Comparison of ENCODE assay signal across 1 cellular context in genomic region chr6:132964101-132964867, GRCh38.
A peak's percentile ranks its signal among the peaks of the same experiment; 100 is the strongest.
TF ChIP-seq lines count a peak whose summit lies in the region.

No MANE protein-coding gene starts in this region.

TF ChIP-seq in K562, 482 proteins besides CTCF, POLR2A, EP300 and RAD21 (continued from another document and continues in another):
- TF ChIP-seq THAP12 (CRISPR knock-in tag; IDR thresholded peaks at IDR 0.05) (no peak), UBTF (IDR thresholded peaks at IDR 0.05; ENCODE audit: borderline replicate concordance in 1 of 2, low read depth in 2 of 2, low read length in 2 of 2) (no peak), TBP (optimal IDR thresholded peaks at IDR 0.05; ENCODE audit: low read depth, low read length) (no peak), MECOM (CRISPR knock-in tag; IDR thresholded peaks at IDR 0.05) (no peak), LARP7 (IDR thresholded peaks at IDR 0.05) (no peak), GTF2E2 (tag; IDR thresholded peaks at IDR 0.05) (no peak), KLF1 (tag; IDR thresholded peaks at IDR 0.05) (no peak), SMARCB1 (IDR thresholded peaks at IDR 0.05; ENCODE audit: insufficient read length, low read depth) (no peak), C11orf30 (IDR thresholded peaks at IDR 0.05; ENCODE audit: low read depth) (no peak), CBFB (CRISPR knock-in tag; IDR thresholded peaks at IDR 0.05) (no peak), ZBTB7A (IDR thresholded peaks at IDR 0.05; ENCODE audit: borderline replicate concordance, control insufficient read depth, low read depth, low read length) (no peak), CAMTA2 (CRISPR knock-in tag; conservative IDR thresholded peaks at IDR 0.05) (no peak), ZBTB8A (IDR thresholded peaks at IDR 0.05; ENCODE audit: partially characterized antibody) (no peak), ZNF212 (CRISPR knock-in tag; IDR thresholded peaks at IDR 0.05) (no peak), CXXC5 (CRISPR knock-in tag; IDR thresholded peaks at IDR 0.05) (no peak), TAF7 (tag; IDR thresholded peaks at IDR 0.05) (no peak), SRSF1 (IDR thresholded peaks at IDR 0.05; ENCODE audit: low read depth, low read length) (no peak), ZNF175 (CRISPR knock-in tag; IDR thresholded peaks at IDR 0.05; ENCODE audit: low read depth) (no peak), MYC (IDR thresholded peaks at IDR 0.05; ENCODE audit: low read depth, low read length) (no peak), MYC (CRISPR knock-in tag; IDR thresholded peaks at IDR 0.05; ENCODE audit: borderline replicate concordance, low read depth) (no peak), SMARCE1 (IDR thresholded peaks at IDR 0.05) (peak; percentile 97), ZNF766 (CRISPR knock-in tag; conservative IDR thresholded peaks at IDR 0.05) (no peak), ILF3 (IDR thresholded peaks at IDR 0.05; ENCODE audit: borderline replicate concordance) (no peak), KDM4B (IDR thresholded peaks at IDR 0.05; ENCODE audit: borderline replicate concordance in 2 of 2, low read depth in 1 of 2) (no peak), MEF2A (IDR thresholded peaks at IDR 0.05; ENCODE audit: control insufficient read depth, low read depth, low read length) (no peak), SIN3B (IDR thresholded peaks at IDR 0.05; ENCODE audit: low read depth) (no peak), ZNF695 (CRISPR knock-in tag; IDR thresholded peaks at IDR 0.05) (no peak), DMBX1 (CRISPR knock-in tag; IDR thresholded peaks at IDR 0.05; ENCODE audit: borderline replicate concordance) (no peak), RBBP5 (IDR thresholded peaks at IDR 0.05; ENCODE audit: borderline replicate concordance, insufficient read depth, low read length, poor library complexity, severe bottlenecking) (no peak), ZFP1 (CRISPR knock-in tag; IDR thresholded peaks at IDR 0.05) (no peak), KHSRP (IDR thresholded peaks at IDR 0.05) (no peak)
- TF ChIP-seq, protein P1, sequence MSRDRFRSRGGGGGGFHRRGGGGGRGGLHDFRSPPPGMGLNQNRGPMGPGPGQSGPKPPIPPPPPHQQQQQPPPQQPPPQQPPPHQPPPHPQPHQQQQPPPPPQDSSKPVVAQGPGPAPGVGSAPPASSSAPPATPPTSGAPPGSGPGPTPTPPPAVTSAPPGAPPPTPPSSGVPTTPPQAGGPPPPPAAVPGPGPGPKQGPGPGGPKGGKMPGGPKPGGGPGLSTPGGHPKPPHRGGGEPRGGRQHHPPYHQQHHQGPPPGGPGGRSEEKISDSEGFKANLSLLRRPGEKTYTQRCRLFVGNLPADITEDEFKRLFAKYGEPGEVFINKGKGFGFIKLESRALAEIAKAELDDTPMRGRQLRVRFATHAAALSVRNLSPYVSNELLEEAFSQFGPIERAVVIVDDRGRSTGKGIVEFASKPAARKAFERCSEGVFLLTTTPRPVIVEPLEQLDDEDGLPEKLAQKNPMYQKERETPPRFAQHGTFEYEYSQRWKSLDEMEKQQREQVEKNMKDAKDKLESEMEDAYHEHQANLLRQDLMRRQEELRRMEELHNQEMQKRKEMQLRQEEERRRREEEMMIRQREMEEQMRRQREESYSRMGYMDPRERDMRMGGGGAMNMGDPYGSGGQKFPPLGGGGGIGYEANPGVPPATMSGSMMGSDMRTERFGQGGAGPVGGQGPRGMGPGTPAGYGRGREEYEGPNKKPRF (IDR thresholded peaks at IDR 0.05; ENCODE audit: low read depth, low read length): no peak
- TF ChIP-seq, protein P2, sequence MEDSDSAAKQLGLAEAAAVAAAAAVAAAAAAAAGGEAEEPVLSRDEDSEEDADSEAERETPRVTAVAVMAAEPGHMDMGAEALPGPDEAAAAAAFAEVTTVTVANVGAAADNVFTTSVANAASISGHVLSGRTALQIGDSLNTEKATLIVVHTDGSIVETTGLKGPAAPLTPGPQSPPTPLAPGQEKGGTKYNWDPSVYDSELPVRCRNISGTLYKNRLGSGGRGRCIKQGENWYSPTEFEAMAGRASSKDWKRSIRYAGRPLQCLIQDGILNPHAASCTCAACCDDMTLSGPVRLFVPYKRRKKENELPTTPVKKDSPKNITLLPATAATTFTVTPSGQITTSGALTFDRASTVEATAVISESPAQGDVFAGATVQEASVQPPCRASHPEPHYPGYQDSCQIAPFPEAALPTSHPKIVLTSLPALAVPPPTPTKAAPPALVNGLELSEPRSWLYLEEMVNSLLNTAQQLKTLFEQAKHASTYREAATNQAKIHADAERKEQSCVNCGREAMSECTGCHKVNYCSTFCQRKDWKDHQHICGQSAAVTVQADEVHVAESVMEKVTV (CRISPR knock-in tag; IDR thresholded peaks at IDR 0.05): no peak
- TF ChIP-seq, protein P3, sequence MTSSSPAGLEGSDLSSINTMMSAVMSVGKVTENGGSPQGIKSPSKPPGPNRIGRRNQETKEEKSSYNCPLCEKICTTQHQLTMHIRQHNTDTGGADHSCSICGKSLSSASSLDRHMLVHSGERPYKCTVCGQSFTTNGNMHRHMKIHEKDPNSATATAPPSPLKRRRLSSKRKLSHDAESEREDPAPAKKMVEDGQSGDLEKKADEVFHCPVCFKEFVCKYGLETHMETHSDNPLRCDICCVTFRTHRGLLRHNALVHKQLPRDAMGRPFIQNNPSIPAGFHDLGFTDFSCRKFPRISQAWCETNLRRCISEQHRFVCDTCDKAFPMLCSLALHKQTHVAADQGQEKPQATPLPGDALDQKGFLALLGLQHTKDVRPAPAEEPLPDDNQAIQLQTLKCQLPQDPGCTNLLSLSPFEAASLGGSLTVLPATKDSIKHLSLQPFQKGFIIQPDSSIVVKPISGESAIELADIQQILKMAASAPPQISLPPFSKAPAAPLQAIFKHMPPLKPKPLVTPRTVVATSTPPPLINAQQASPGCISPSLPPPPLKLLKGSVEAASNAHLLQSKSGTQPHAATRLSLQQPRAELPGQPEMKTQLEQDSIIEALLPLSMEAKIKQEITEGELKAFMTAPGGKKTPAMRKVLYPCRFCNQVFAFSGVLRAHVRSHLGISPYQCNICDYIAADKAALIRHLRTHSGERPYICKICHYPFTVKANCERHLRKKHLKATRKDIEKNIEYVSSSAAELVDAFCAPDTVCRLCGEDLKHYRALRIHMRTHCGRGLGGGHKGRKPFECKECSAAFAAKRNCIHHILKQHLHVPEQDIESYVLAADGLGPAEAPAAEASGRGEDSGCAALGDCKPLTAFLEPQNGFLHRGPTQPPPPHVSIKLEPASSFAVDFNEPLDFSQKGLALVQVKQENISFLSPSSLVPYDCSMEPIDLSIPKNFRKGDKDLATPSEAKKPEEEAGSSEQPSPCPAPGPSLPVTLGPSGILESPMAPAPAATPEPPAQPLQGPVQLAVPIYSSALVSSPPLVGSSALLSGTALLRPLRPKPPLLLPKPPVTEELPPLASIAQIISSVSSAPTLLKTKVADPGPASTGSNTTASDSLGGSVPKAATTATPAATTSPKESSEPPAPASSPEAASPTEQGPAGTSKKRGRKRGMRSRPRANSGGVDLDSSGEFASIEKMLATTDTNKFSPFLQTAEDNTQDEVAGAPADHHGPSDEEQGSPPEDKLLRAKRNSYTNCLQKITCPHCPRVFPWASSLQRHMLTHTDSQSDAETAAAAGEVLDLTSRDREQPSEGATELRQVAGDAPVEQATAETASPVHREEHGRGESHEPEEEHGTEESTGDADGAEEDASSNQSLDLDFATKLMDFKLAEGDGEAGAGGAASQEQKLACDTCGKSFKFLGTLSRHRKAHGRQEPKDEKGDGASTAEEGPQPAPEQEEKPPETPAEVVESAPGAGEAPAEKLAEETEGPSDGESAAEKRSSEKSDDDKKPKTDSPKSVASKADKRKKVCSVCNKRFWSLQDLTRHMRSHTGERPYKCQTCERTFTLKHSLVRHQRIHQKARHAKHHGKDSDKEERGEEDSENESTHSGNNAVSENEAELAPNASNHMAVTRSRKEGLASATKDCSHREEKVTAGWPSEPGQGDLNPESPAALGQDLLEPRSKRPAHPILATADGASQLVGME (CRISPR knock-in tag; IDR thresholded peaks at IDR 0.05): no peak
- TF ChIP-seq, protein P4, sequence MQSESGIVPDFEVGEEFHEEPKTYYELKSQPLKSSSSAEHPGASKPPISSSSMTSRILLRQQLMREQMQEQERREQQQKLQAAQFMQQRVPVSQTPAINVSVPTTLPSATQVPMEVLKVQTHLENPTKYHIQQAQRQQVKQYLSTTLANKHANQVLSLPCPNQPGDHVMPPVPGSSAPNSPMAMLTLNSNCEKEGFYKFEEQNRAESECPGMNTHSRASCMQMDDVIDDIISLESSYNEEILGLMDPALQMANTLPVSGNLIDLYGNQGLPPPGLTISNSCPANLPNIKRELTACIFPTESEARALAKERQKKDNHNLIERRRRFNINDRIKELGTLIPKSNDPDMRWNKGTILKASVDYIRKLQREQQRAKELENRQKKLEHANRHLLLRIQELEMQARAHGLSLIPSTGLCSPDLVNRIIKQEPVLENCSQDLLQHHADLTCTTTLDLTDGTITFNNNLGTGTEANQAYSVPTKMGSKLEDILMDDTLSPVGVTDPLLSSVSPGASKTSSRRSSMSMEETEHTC (IDR thresholded peaks at IDR 0.05): no peak
- TF ChIP-seq, protein P5, sequence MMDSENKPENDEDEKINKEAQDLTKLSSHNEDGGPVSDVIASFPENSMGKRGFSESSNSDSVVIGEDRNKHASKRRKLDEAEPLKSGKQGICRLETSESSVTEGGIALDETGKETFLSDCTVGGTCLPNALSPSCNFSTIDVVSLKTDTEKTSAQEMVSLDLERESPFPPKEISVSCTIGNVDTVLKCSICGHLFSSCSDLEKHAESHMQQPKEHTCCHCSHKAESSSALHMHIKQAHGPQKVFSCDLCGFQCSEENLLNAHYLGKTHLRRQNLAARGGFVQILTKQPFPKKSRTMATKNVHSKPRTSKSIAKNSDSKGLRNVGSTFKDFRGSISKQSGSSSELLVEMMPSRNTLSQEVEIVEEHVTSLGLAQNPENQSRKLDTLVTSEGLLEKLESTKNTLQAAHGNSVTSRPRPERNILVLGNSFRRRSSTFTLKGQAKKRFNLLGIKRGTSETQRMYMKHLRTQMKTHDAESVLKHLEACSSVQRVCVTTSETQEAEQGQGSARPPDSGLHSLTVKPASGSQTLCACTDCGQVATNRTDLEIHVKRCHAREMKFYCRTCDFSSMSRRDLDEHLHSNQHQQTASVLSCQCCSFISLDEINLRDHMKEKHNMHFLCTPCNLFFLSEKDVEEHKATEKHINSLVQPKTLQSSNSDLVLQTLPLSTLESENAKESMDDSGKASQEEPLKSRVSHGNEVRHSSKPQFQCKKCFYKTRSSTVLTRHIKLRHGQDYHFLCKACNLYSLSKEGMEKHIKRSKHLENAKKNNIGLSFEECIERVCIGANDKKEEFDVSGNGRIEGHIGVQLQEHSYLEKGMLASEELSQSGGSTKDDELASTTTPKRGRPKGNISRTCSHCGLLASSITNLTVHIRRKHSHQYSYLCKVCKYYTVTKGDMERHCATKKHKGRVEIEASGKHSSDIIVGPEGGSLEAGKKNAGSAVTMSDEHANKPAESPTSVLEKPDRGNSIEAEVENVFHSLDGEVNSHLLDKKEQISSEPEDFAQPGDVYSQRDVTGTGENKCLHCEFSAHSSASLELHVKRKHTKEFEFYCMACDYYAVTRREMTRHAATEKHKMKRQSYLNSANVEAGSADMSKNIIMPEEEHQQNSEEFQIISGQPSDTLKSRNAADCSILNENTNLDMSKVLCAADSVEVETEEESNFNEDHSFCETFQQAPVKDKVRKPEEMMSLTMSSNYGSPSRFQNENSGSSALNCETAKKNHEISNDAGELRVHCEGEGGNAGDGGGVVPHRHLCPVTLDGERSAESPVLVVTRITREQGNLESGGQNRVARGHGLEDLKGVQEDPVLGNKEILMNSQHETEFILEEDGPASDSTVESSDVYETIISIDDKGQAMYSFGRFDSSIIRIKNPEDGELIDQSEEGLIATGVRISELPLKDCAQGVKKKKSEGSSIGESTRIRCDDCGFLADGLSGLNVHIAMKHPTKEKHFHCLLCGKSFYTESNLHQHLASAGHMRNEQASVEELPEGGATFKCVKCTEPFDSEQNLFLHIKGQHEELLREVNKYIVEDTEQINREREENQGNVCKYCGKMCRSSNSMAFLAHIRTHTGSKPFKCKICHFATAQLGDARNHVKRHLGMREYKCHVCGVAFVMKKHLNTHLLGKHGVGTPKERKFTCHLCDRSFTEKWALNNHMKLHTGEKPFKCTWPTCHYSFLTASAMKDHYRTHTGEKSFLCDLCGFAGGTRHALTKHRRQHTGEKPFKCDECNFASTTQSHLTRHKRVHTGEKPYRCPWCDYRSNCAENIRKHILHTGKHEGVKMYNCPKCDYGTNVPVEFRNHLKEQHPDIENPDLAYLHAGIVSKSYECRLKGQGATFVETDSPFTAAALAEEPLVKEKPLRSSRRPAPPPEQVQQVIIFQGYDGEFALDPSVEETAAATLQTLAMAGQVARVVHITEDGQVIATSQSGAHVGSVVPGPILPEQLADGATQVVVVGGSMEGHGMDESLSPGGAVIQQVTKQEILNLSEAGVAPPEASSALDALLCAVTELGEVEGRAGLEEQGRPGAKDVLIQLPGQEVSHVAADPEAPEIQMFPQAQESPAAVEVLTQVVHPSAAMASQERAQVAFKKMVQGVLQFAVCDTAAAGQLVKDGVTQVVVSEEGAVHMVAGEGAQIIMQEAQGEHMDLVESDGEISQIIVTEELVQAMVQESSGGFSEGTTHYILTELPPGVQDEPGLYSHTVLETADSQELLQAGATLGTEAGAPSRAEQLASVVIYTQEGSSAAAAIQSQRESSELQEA (IDR thresholded peaks at IDR 0.05; ENCODE audit: low read depth): no peak
